ENCODE assay signal across 22 cellular contexts in the genomic region with DNA sequence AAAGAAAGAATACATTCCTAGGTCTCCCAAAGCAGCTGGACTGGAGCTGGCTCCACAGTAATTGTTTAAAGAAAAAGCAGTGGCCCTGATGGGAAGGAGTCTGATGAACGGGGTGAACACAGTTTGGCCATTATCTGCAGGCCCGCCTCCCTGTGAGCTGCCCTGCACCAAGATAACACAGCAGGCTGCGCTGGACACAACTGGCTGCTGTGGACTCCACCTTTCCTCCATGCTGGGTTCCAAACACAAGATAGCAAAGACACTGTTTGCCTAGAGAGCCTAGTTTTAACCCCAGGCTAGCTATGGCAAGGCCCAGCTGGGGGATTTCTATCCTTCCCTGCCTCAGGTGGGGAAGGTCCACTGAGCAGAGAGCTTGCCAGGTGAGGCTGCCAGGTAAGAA. TPM values are rescaled to one million over a fixed set of nuclear protein-coding genes. Genes with fewer than 3 reads are reported as not detected.
A peak's percentile ranks its signal among the peaks of the same experiment; 100 is the strongest.
DNase-seq lines count a peak whose midpoint lies in the region; ATAC-seq and TF ChIP-seq lines count a peak whose summit lies in the region.
"Had no signal": no experiment of that assay in that cellular context is flagged by ENCODE, and none has a peak within 500 bp of the region (broad histone marks: within the 10 kb centered on the region; RNA-seq: fewer than 3 reads in every experiment).

No MANE protein-coding gene starts in this region.

- H3K4me1 ChIP-seq in Loucy (ENCODE audit: insufficient read depth, low read length, poor library complexity, severe bottlenecking): peaks cover 52% of the 10 kb centered on the region
- H3K4me1 ChIP-seq in liver (ENCODE audit: control insufficient read depth in 4 of 4, insufficient read depth in 4 of 4, low read length in 3 of 4): peaks cover 3 to 30% (median 14%) of the 10 kb centered on the region in 4 donors
- peaks cover 10% of the 10 kb centered on the region for H3K4me1 ChIP-seq in smooth muscle cell (ENCODE audit: low read depth)

- ATAC-seq in HG03108 (IDR thresholded peaks at IDR 0.05; ENCODE audit: unreplicated experiment): no peak
- ATAC-seq: WTC11 had no signal

- WGBS in liver: 85% methylated on average over 3 of the region's 3 CpGs
- WGBS in smooth muscle cell (ENCODE audit: low lambda C conversion rate): 56% methylated on average over 3 of the region's 3 CpGs

- no peak for TF ChIP-seq RAD21 in liver (IDR thresholded peaks at IDR 0.05)

- H3K4me2 ChIP-seq in Loucy (ENCODE audit: low read depth, low read length, poor library complexity, severe bottlenecking) (peak overlapping the region; percentile 55), smooth muscle cell (no peak overlapping the region)

- H3F3A ChIP-seq in Loucy (ENCODE audit: low read depth) (no peaks in the 10 kb centered on the region), smooth muscle cell (ENCODE audit: low read depth) (peaks cover 3% of the 10 kb centered on the region)

- DNase-seq in NCI-H146 (lab: John Stamatoyannopoulos, UW): peak; percentile 41
- no peak for DNase-seq in NCI-H146 treated with DMSO at 0.1 percent for 48 hours (lab: John Stamatoyannopoulos, UW; ENCODE audit: unreplicated experiment)
- no peak for DNase-seq in smooth muscle cell (lab: John Stamatoyannopoulos, UW; ENCODE audit: unreplicated experiment)
- DNase-seq in GM19240 (ENCODE audit: insufficient read length, low spot score): no peak
- DNase-seq in A172 (ENCODE audit: low spot score): no peak
- DNase-seq: activated CD4-positive, alpha-beta T cell treated with anti-CD3 and anti-CD28 coated beads, Interleukin-2, amount 10 ng/mL, durations not matched to agents 7 days and 5 days; activated T-cell treated with anti-CD3 and anti-CD28 coated beads, Interleukin-2, amount 50 U/mL, for 24 hours; effector CD4-positive, alpha-beta T cell; NCI-H1417 treated with DMSO at 0.1 percent for 48 hours; NCI-H2107; NCI-H345; NCI-H748 treated with DMSO at 0.1 percent for 48 hours; SHP77 treated with DMSO at 0.1 percent for 48 hours; stimulated activated CD4-positive, alpha-beta T cell treated with anti-CD3 and anti-CD28 coated beads, Interleukin-4, amount 100 ng/mL, for 1 hour; SW 1271 had no signal

- H3K9me3 ChIP-seq in Loucy (ENCODE audit: insufficient read depth, low read depth, low read length) (no peaks in the 10 kb centered on the region), liver (ENCODE audit: control insufficient read depth in 4 of 4, low read length in 3 of 4) (no peaks in the 10 kb centered on the region), smooth muscle cell (replicated peaks; ENCODE audit: low read depth) (no peaks in the 10 kb centered on the region)
- H3K9me3 ChIP-seq: left lung, upper lobe of left lung had no signal

- H3K79me2 ChIP-seq in Loucy (ENCODE audit: insufficient read depth, low read length) (no peaks in the 10 kb centered on the region), smooth muscle cell (ENCODE audit: low read depth) (no peaks in the 10 kb centered on the region)

- H3K27ac ChIP-seq in liver (ENCODE audit: low read depth in 1 of 2, low read length in 2 of 2) (peak overlapping the region; percentile 40 to 43), smooth muscle cell (ENCODE audit: low read depth) (peak overlapping the region; percentile 27)
- H3K27ac ChIP-seq: 22Rv1 had no signal

- no peaks in the 10 kb centered on the region for H3K27me3 ChIP-seq in Loucy (ENCODE audit: insufficient read depth, low read length, poor library complexity, severe bottlenecking)
- H3K27me3 ChIP-seq in liver (ENCODE audit: control insufficient read depth in 4 of 4, insufficient read depth in 4 of 4, low read length in 3 of 4): no peaks in the 10 kb centered on the region
- H3K27me3 ChIP-seq in smooth muscle cell (ENCODE audit: low read depth): no peaks in the 10 kb centered on the region
- H3K27me3 ChIP-seq: upper lobe of left lung had no signal

- no peak overlapping the region for H2AFZ ChIP-seq in Loucy (ENCODE audit: low read length)
- H2AFZ ChIP-seq in smooth muscle cell (ENCODE audit: low read depth): no peak overlapping the region

- H3K36me3 ChIP-seq in Loucy (ENCODE audit: insufficient read depth, low read length) (no peaks in the 10 kb centered on the region), liver (ENCODE audit: control insufficient read depth in 4 of 4, insufficient read depth in 3 of 4, low read depth in 1 of 4, low read length in 3 of 4) (no peaks in the 10 kb centered on the region), smooth muscle cell (ENCODE audit: low read depth) (no peaks in the 10 kb centered on the region)
- H3K36me3 ChIP-seq: left lung, upper lobe of left lung had no signal

- TF ChIP-seq CTCF in Loucy (conservative IDR thresholded peaks at IDR 0.05; ENCODE audit: low read length) (no peak), liver (IDR thresholded peaks at IDR 0.05; ENCODE audit: low read depth, low read length, missing input control) (no peak), smooth muscle cell (IDR thresholded peaks at IDR 0.05; ENCODE audit: borderline replicate concordance, insufficient read depth, poor library complexity, severe bottlenecking) (no peak)

- no peaks in the 10 kb centered on the region for H4K20me1 ChIP-seq in Loucy (ENCODE audit: insufficient read depth, low read length, poor library complexity, severe bottlenecking)
- H4K20me1 ChIP-seq in smooth muscle cell (ENCODE audit: low read depth): no peaks in the 10 kb centered on the region

- no peaks in the 10 kb centered on the region for H3K9me2 ChIP-seq in Loucy (replicated peaks; ENCODE audit: low read depth, low read length)

- H3K4me3 ChIP-seq in Loucy (ENCODE audit: low read length, poor library complexity, severe bottlenecking): peak overlapping the region; percentile 43
- no peak overlapping the region for H3K4me3 ChIP-seq in liver (ENCODE audit: low read depth in 1 of 3, low read length in 3 of 3)
- no peak overlapping the region for H3K4me3 ChIP-seq in smooth muscle cell
- H3K4me3 ChIP-seq: left lung, upper lobe of left lung had no signal

- H3K9ac ChIP-seq in Loucy (ENCODE audit: low read depth, low read length, poor library complexity, severe bottlenecking) (peak overlapping the region; percentile 34), liver (ENCODE audit: low read depth in 1 of 2, low read length in 2 of 2) (no peak overlapping the region), smooth muscle cell (ENCODE audit: low read depth) (no peak overlapping the region)

TF ChIP-seq in liver, 16 proteins besides CTCF, POLR2A, EP300 and RAD21:
- TF ChIP-seq GABPA (IDR thresholded peaks at IDR 0.05 in 1 of 2, conservative IDR thresholded peaks at IDR 0.05 in 1 of 2) (no peak), NR2F2 (IDR thresholded peaks at IDR 0.05) (no peak), HNF4G (IDR thresholded peaks at IDR 0.05) (no peak), FOXA2 (IDR thresholded peaks at IDR 0.05) (no peak), HNF4A (conservative IDR thresholded peaks at IDR 0.05) (no peak), RXRA (IDR thresholded peaks at IDR 0.05) (no peak), ATF3 (IDR thresholded peaks at IDR 0.05) (no peak), FOXA1 (IDR thresholded peaks at IDR 0.05) (no peak), TAF1 (conservative IDR thresholded peaks at IDR 0.05) (no peak), JUND (IDR thresholded peaks at IDR 0.05) (no peak), SP1 (IDR thresholded peaks at IDR 0.05) (no peak), EGR1 (IDR thresholded peaks at IDR 0.05; ENCODE audit: low read depth in 2 of 2) (no peak), REST (IDR thresholded peaks at IDR 0.05) (no peak)
- TF ChIP-seq, protein P1, sequence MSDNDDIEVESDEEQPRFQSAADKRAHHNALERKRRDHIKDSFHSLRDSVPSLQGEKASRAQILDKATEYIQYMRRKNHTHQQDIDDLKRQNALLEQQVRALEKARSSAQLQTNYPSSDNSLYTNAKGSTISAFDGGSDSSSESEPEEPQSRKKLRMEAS (IDR thresholded peaks at IDR 0.05): no peak
TF ChIP-seq in liver: peak in this region for 0.

RNA-seq across cellular contexts. Expression of gene ZFP36L1, which starts 34.6 kb away (rescaled TPM):
- total RNA-seq in liver (10 to 100 TPM; 25.0 to 58.2 TPM), smooth muscle cell (133 and 166 TPM in 2 replicates)
- polyA plus RNA-seq in liver (100 to 1,000 TPM in 1 of 2 donors, 10 to 100 TPM in 1; 80.8 to 170 TPM), smooth muscle cell (418 and 450 TPM in 2 replicates)
- 39.7 and 49.7 TPM in 2 replicates for total RNA-seq in A172 (2014; rRNA removed; shearing (Covaris generic))
